ENCODE assay signal across 12 cellular contexts in the genomic region with DNA sequence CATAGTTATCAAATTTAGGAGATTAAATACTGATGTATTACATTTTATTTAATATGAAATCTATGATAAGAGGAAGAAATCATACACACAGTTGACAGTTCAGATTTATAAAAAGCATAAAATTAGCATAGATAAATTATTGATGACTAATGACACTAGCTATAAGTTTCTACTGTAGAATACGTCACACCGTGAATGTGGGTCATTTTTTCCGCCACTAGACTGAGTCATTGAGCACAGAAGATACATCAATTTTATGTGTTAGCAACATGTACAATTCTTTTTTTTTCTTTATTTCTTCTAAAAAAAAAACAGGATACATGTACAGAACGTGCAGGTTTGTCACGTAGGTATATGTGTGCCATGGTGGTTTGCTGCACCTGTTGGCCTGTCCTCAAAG. TPM values are rescaled to one million over a fixed set of nuclear protein-coding genes. Genes with fewer than 3 reads are reported as not detected.
DNase-seq lines count a peak whose midpoint lies in the region; ATAC-seq and TF ChIP-seq lines count a peak whose summit lies in the region.
"Had no signal": no experiment of that assay in that cellular context is flagged by ENCODE, and none has a peak within 500 bp of the region (broad histone marks: within the 10 kb centered on the region; RNA-seq: fewer than 3 reads in every experiment).

No MANE protein-coding gene starts in this region.

- H3K4me1 Mint-ChIP-seq in activated CD4-positive, alpha-beta T cell treated with anti-CD3 and anti-CD28 coated beads for 36 hours: peaks cover 15% of the 10 kb centered on the region
- peaks cover 23% of the 10 kb centered on the region for H3K4me1 Mint-ChIP-seq in activated CD8-positive, alpha-beta memory T cell treated with anti-CD3 and anti-CD28 coated beads, Interleukin-2, amount 10 ng/mL, durations not matched to agents 7 days and 5 days

- no peaks in the 10 kb centered on the region for H3K27me3 Mint-ChIP-seq in activated CD4-positive, alpha-beta T cell treated with anti-CD3 and anti-CD28 coated beads for 36 hours
- H3K27me3 Mint-ChIP-seq in activated CD8-positive, alpha-beta memory T cell treated with anti-CD3 and anti-CD28 coated beads, Interleukin-2, amount 10 ng/mL, durations not matched to agents 7 days and 5 days: no peaks in the 10 kb centered on the region
- H3K27me3 Mint-ChIP-seq: central memory CD8-positive, alpha-beta T cell had no signal

- H3K4me1 ChIP-seq in osteoblast (ENCODE audit: insufficient read depth, low read length): no peaks in the 10 kb centered on the region
- H3K4me1 ChIP-seq: HAP-1 had no signal

- CTCF ChIA-PET in activated CD4-positive, alpha-beta T cell treated with anti-CD3 and anti-CD28 coated beads for 36 hours (lab: Charles Lee): interaction anchor here (0.6 to 4.1 kb wide), 4 partner anchors 12 to 465 kb away, joined by 3 to 25 read pairs (median 6); no protein-coding TSS in a partner anchor
- CTCF ChIA-PET in activated CD8-positive, alpha-beta memory T cell treated with anti-CD3 and anti-CD28 coated beads, Interleukin-2, amount 10 ng/mL, durations not matched to agents 7 days and 5 days (lab: Charles Lee): interaction anchor here (0.8 to 5.8 kb wide), 6 partner anchors 12 to 75 kb away, joined by 3 to 30 read pairs (median 18); no protein-coding TSS in a partner anchor

- no peaks in the 10 kb centered on the region for H3K9me3 Mint-ChIP-seq in activated CD4-positive, alpha-beta T cell treated with anti-CD3 and anti-CD28 coated beads for 36 hours (ENCODE audit: low read depth)
- no peaks in the 10 kb centered on the region for H3K9me3 Mint-ChIP-seq in activated CD8-positive, alpha-beta memory T cell treated with anti-CD3 and anti-CD28 coated beads, Interleukin-2, amount 10 ng/mL, durations not matched to agents 7 days and 5 days (ENCODE audit: low read depth)
- H3K9me3 Mint-ChIP-seq: central memory CD8-positive, alpha-beta T cell had no signal

- POLR2A ChIA-PET in activated CD4-positive, alpha-beta T cell treated with anti-CD3 and anti-CD28 coated beads for 36 hours (lab: Charles Lee): interaction anchor here (0.6 to 0.7 kb wide), 4 partner anchors 40 to 233 kb away, joined by 3 to 4 read pairs (median 3); a partner anchor contains a TSS

- no peak for TF ChIP-seq CTCF in osteoblast (IDR thresholded peaks at IDR 0.05; ENCODE audit: extremely low read depth, low read depth, low read length)

- H3K27ac Mint-ChIP-seq in activated CD4-positive, alpha-beta T cell treated with anti-CD3 and anti-CD28 coated beads for 36 hours: no peak overlapping the region
- H3K27ac Mint-ChIP-seq in activated CD8-positive, alpha-beta memory T cell treated with anti-CD3 and anti-CD28 coated beads, Interleukin-2, amount 10 ng/mL, durations not matched to agents 7 days and 5 days: no peak overlapping the region

- no peak overlapping the region for H3K4me3 ChIP-seq in osteoblast (ENCODE audit: insufficient read depth, low read length)
- H3K4me3 ChIP-seq: HAP-1 had no signal

- no peaks in the 10 kb centered on the region for H3K27me3 ChIP-seq in osteoblast (ENCODE audit: insufficient read depth, low read length)

- no peaks in the 10 kb centered on the region for H3K36me3 ChIP-seq in osteoblast (ENCODE audit: insufficient read depth, low read length)
- H3K36me3 ChIP-seq: HAP-1 had no signal

- no peak overlapping the region for H2AFZ ChIP-seq in osteoblast (ENCODE audit: low read length)

- H3K9me3 ChIP-seq in osteoblast (ENCODE audit: low read depth, low read length): no peaks in the 10 kb centered on the region
- H3K9me3 ChIP-seq: HAP-1 had no signal

- H3K4me2 ChIP-seq in osteoblast (ENCODE audit: insufficient read depth, low read length): no peak overlapping the region

- no peaks in the 10 kb centered on the region for H4K20me1 ChIP-seq in osteoblast (ENCODE audit: insufficient read depth, low read length)

- peak; percentile 82 for ATAC-seq in activated CD4-positive, alpha-beta T cell treated with anti-CD3 and anti-CD28 coated beads for 36 hours
- ATAC-seq in activated CD8-positive, alpha-beta memory T cell treated with anti-CD3 and anti-CD28 coated beads, Interleukin-2, amount 10 ng/mL, durations not matched to agents 7 days and 5 days: no peak
- ATAC-seq in GM21786 (IDR thresholded peaks at IDR 0.05; ENCODE audit: unreplicated experiment): no peak
- ATAC-seq in HG02938 (IDR thresholded peaks at IDR 0.05; ENCODE audit: unreplicated experiment): no peak

- DNase-seq in activated CD4-positive, alpha-beta T cell treated with anti-CD3 and anti-CD28 coated beads for 36 hours: peak; percentile 83
- DNase-seq in activated CD4-positive, alpha-beta T cell treated with anti-CD3 and anti-CD28 coated beads, Interleukin-2, amount 50 U/mL, for 1 hour: no peak
- DNase-seq in activated CD8-positive, alpha-beta memory T cell treated with anti-CD3 and anti-CD28 coated beads, Interleukin-2, amount 10 ng/mL, durations not matched to agents 7 days and 5 days: peak; percentile 55
- DNase-seq in osteoblast (ENCODE audit: insufficient read length, low spot score, missing footprints): peak; percentile 5
- DNase-seq in stimulated activated CD8-positive, alpha-beta memory T cell treated with anti-CD3 and anti-CD28 coated beads, Interleukin-4, amount 100 ng/mL, for 48 hours: peak; percentile 74
- no peak for DNase-seq in NCI-H2107 treated with DMSO at 0.1 percent for 48 hours (lab: John Stamatoyannopoulos, UW; ENCODE audit: unreplicated experiment)
- DNase-seq: NCI-H146, occipital lobe had no signal

- intact Hi-C loops in activated CD4-positive, alpha-beta T cell treated with anti-CD3 and anti-CD28 coated beads for 36 hours (cut with DNase I, micrococcal nuclease): loop anchor here in 1 of 2 experiments (1.0 kb wide), 1 partner anchor 19 kb away; no protein-coding TSS in a partner anchor

- H3K27ac ChIP-seq in osteoblast (ENCODE audit: low read depth, low read length): no peak overlapping the region

- H3K36me3 Mint-ChIP-seq in activated CD4-positive, alpha-beta T cell treated with anti-CD3 and anti-CD28 coated beads for 36 hours (ENCODE audit: low read depth): no peaks in the 10 kb centered on the region
- H3K36me3 Mint-ChIP-seq in activated CD8-positive, alpha-beta memory T cell treated with anti-CD3 and anti-CD28 coated beads, Interleukin-2, amount 10 ng/mL, durations not matched to agents 7 days and 5 days: no peaks in the 10 kb centered on the region

- H3K79me2 ChIP-seq in osteoblast (ENCODE audit: insufficient read depth, low read length): no peaks in the 10 kb centered on the region

- H3K4me3 Mint-ChIP-seq in activated CD4-positive, alpha-beta T cell treated with anti-CD3 and anti-CD28 coated beads for 36 hours: no peak overlapping the region
- no peak overlapping the region for H3K4me3 Mint-ChIP-seq in activated CD8-positive, alpha-beta memory T cell treated with anti-CD3 and anti-CD28 coated beads, Interleukin-2, amount 10 ng/mL, durations not matched to agents 7 days and 5 days
- H3K4me3 Mint-ChIP-seq: central memory CD8-positive, alpha-beta T cell had no signal

RNA-seq across cellular contexts. Expression of a gene that starts 22.2 kb away (rescaled TPM):
- total RNA-seq in activated CD4-positive, alpha-beta T cell treated with anti-CD3 and anti-CD28 coated beads for 36 hours: 100 to 1,000 TPM; 102 to 104 TPM
- total RNA-seq in activated CD8-positive, alpha-beta memory T cell treated with anti-CD3 and anti-CD28 coated beads, Interleukin-2, amount 10 ng/mL, durations not matched to agents 7 days and 5 days: 100 to 1,000 TPM; 134 to 139 TPM
- total RNA-seq in osteoblast: 117 and 136 TPM in 2 replicates

RNA-seq across cellular contexts. Expression of a gene that starts 32.3 kb away (rescaled TPM):
- 10 to 100 TPM; 16.5 to 17.2 TPM for total RNA-seq in activated CD4-positive, alpha-beta T cell treated with anti-CD3 and anti-CD28 coated beads for 36 hours
- total RNA-seq in activated CD8-positive, alpha-beta memory T cell treated with anti-CD3 and anti-CD28 coated beads, Interleukin-2, amount 10 ng/mL, durations not matched to agents 7 days and 5 days: 10 to 100 TPM; 31.7 to 35.0 TPM
- total RNA-seq in osteoblast: 76.0 and 82.2 TPM in 2 replicates

RNA-seq across cellular contexts. Expression of a gene that starts 40.1 kb away (rescaled TPM):
- 100 to 1,000 TPM; 200 to 227 TPM for total RNA-seq in activated CD4-positive, alpha-beta T cell treated with anti-CD3 and anti-CD28 coated beads for 36 hours
- total RNA-seq in activated CD8-positive, alpha-beta memory T cell treated with anti-CD3 and anti-CD28 coated beads, Interleukin-2, amount 10 ng/mL, durations not matched to agents 7 days and 5 days: 100 to 1,000 TPM; 196 to 259 TPM
- 274 and 354 TPM in 2 replicates for total RNA-seq in osteoblast

Comparison
In these comparisons a context has a peak if more than half of its experiments do, and no peak if none do; other contexts are left out.
1. DNase-seq: peak in activated CD4-positive, alpha-beta T cell treated with anti-CD3 and anti-CD28 coated beads for 36 hours (single experiment), activated CD8-positive, alpha-beta memory T cell treated with anti-CD3 and anti-CD28 coated beads, Interleukin-2, amount 10 ng/mL, durations not matched to agents 7 days and 5 days (single experiment), osteoblast (single experiment) and stimulated activated CD8-positive, alpha-beta memory T cell treated with anti-CD3 and anti-CD28 coated beads, Interleukin-4, amount 100 ng/mL, for 48 hours (single experiment); none in activated CD4-positive, alpha-beta T cell treated with anti-CD3 and anti-CD28 coated beads, Interleukin-2, amount 50 U/mL, for 1 hour (single experiment) and NCI-H2107 treated with DMSO at 0.1 percent for 48 hours (single experiment).